24 cellular contexts compared by ENCODE assay signal in the genomic region with DNA sequence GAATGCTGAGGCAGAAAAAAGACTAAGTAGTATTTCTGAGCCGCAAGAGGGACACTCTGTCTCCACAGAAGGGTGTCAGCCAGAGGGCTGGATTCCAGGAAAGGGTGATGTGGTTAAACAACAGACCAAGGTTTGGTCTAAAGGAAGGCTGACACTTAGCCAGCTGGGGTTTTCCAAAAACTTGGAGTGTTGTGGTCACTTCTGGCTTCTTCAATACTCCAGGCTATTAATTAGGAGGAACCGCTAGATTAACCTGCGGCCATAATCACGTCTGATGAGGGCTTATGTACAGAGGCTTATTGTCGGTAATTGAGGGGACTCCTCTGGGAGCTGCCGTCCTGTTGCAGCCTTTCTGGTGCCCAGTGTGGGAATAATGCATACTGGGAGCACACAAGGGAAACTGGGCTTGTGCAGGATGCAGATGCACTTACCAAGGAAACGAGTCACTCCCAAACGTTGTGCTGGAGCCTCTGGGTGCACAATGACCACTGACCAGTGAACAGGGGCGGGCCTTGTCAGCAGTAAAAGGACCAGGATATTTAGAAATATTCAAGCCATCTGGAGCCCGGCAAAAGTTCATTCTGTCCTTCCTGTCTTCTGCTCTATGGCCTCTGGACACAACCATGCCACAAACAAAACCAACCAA.
DNase-seq lines count a peak whose midpoint lies in the region; ATAC-seq, FAIRE-seq and TF ChIP-seq lines count a peak whose summit lies in the region.
"Had no signal": no experiment of that assay in that cellular context is flagged by ENCODE, and none has a peak within 500 bp of the region (broad histone marks: within the 10 kb centered on the region; RNA-seq: fewer than 3 reads in every experiment).

No MANE protein-coding gene starts in this region.

- DNase-seq in A549 (ENCODE audit: low read depth in 1 of 2, low spot score in 1 of 2) (no peak), H4 (ENCODE audit: low spot score) (peak; percentile 45), astrocyte of the hippocampus (ENCODE audit: low read depth, low spot score) (peak; percentile 86), lung microvascular endothelial cell (ENCODE audit: low read depth in 2 of 2) (peak; percentile 8 to 27), natural killer cell (no peak)
- DNase-seq: activated CD4-positive, alpha-beta T cell treated with anti-CD3 and anti-CD28 coated beads, Interleukin-2, amount 10 ng/mL, durations not matched to agents 24 days and 14 days; activated CD8-positive, alpha-beta memory T cell treated with anti-CD3 and anti-CD28 coated beads, Interleukin-2, amount 50 U/mL, for 48 hours; activated gamma-delta T cell treated with Interleukin-2 at 50 U/mL for 16 hours; amniotic stem cell; CD4-positive, alpha-beta T cell; DMS53; effector memory CD8-positive, alpha-beta T cell; NCI-H146; NCI-H2227 treated with DMSO at 0.1 percent for 48 hours; T-cell had no signal

- H3K27ac ChIP-seq in A549: no peak overlapping the region
- H3K27ac ChIP-seq: RWPE1, suprapubic skin had no signal

- CTCF ChIA-PET in A549 (lab: Yijun Ruan, JAX): interaction anchor here (1.3 to 2.4 kb wide), 3 partner anchors 10 to 62 kb away, joined by 3 to 16 read pairs (median 7); no protein-coding TSS in a partner anchor

- H3K36me3 Mint-ChIP-seq in natural killer cell: no peaks in the 10 kb centered on the region
- H3K36me3 Mint-ChIP-seq: mesothelial cell of epicardium, T-cell had no signal

- no peaks in the 10 kb centered on the region for H3K4me1 Mint-ChIP-seq in natural killer cell
- H3K4me1 Mint-ChIP-seq: activated CD4-positive, alpha-beta T cell treated with anti-CD3 and anti-CD28 coated beads, Interleukin-2, amount 10 ng/mL, durations not matched to agents 24 days and 14 days; T-cell had no signal

- H3K4me2 ChIP-seq in A549: no peak overlapping the region

- H3K9me3 Mint-ChIP-seq in natural killer cell: no peaks in the 10 kb centered on the region
- H3K9me3 Mint-ChIP-seq: activated CD4-positive, alpha-beta T cell treated with anti-CD3 and anti-CD28 coated beads, Interleukin-2, amount 10 ng/mL, durations not matched to agents 24 days and 14 days; CD4-positive, alpha-beta T cell; effector memory CD8-positive, alpha-beta T cell; T-cell had no signal

- intact Hi-C loops in natural killer cell (cut with micrococcal nuclease): no loop called here

- ATAC-seq in A549 (peak; percentile 38 to 43; a peak in 3 of 6 replicates), HG03521 (IDR thresholded peaks at IDR 0.05; ENCODE audit: unreplicated experiment) (no peak), GM18873 (IDR thresholded peaks at IDR 0.05; ENCODE audit: low FRiP score, unreplicated experiment) (no peak), natural killer cell (no peak), GM21528 (IDR thresholded peaks at IDR 0.05; ENCODE audit: low FRiP score, unreplicated experiment) (no peak)
- ATAC-seq: effector memory CD8-positive, alpha-beta T cell; HCT116; HepG2; T-cell had no signal

- no peak for FAIRE-seq in A549 (lab: Jason Lieb, UNC)
- FAIRE-seq: HepG2, keratinocyte had no signal

- H3K27me3 Mint-ChIP-seq in natural killer cell (ENCODE audit: low read depth in 2 of 2): peaks cover 16 to 50% of the 10 kb centered on the region in 2 donors
- H3K27me3 Mint-ChIP-seq: activated CD4-positive, alpha-beta T cell treated with anti-CD3 and anti-CD28 coated beads, Interleukin-2, amount 10 ng/mL, durations not matched to agents 24 days and 14 days had no signal

- no peak for TF ChIP-seq POLR2A in A549 (IDR thresholded peaks at IDR 0.05; ENCODE audit: low read length)

- H3K27ac Mint-ChIP-seq in natural killer cell: no peak overlapping the region
- H3K27ac Mint-ChIP-seq: activated CD4-positive, alpha-beta T cell treated with anti-CD3 and anti-CD28 coated beads, Interleukin-2, amount 10 ng/mL, durations not matched to agents 24 days and 14 days; CD4-positive, alpha-beta T cell; effector memory CD8-positive, alpha-beta T cell; mesothelial cell of epicardium; T-cell had no signal

- no peak overlapping the region for H3K4me3 Mint-ChIP-seq in natural killer cell
- H3K4me3 Mint-ChIP-seq: activated CD4-positive, alpha-beta T cell treated with anti-CD3 and anti-CD28 coated beads, Interleukin-2, amount 10 ng/mL, durations not matched to agents 24 days and 14 days; CD4-positive, alpha-beta T cell; effector memory CD8-positive, alpha-beta T cell; mesothelial cell of epicardium; T-cell had no signal

- TF ChIP-seq CTCF in A549 (IDR thresholded peaks at IDR 0.05): no peak
- no peak for TF ChIP-seq CTCF in natural killer cell (IDR thresholded peaks at IDR 0.05)

- POLR2A ChIA-PET in A549 (lab: Yijun Ruan, JAX): no interaction called here

- no peak overlapping the region for H3K4me3 ChIP-seq in A549
- H3K4me3 ChIP-seq: suprapubic skin had no signal

- TF ChIP-seq EP300 in A549 (IDR thresholded peaks at IDR 0.05): no peak

- H3K4me1 ChIP-seq in A549: no peaks in the 10 kb centered on the region

- WGBS in A549 (ENCODE audit: missing lambda C conversion rate): 36% methylated on average over 10 of the region's 10 CpGs

- H3K9me3 ChIP-seq in A549: 0 out of 3 replicates have a peak, but pooled peaks cover 2% of the 10 kb centered on the region
- H3K9me3 ChIP-seq: suprapubic skin had no signal

- TF ChIP-seq RAD21 in A549 (conservative IDR thresholded peaks at IDR 0.05 in 1 of 2, IDR thresholded peaks at IDR 0.05 in 1 of 2): no peak

TF ChIP-seq in A549, 52 proteins besides CTCF, POLR2A, EP300 and RAD21:
- no peak for TF ChIP-seq MYC (IDR thresholded peaks at IDR 0.05; ENCODE audit: borderline replicate concordance, low read length)
- TF ChIP-seq POLR2AphosphoS2 (conservative IDR thresholded peaks at IDR 0.05; ENCODE audit: low read length): no peak
- TF ChIP-seq CHD2 (IDR thresholded peaks at IDR 0.05; ENCODE audit: low read length, partially characterized antibody): no peak
- no peak for TF ChIP-seq FOSL2 (IDR thresholded peaks at IDR 0.05)
- TF ChIP-seq FOSL2 (CRISPR knock-in tag; IDR thresholded peaks at IDR 0.05): no peak
- TF ChIP-seq HDAC2 (IDR thresholded peaks at IDR 0.05): no peak
- TF ChIP-seq FOXS1 (CRISPR knock-in tag; IDR thresholded peaks at IDR 0.05): no peak
- no peak for TF ChIP-seq JUN (IDR thresholded peaks at IDR 0.05)
- TF ChIP-seq, protein P1, sequence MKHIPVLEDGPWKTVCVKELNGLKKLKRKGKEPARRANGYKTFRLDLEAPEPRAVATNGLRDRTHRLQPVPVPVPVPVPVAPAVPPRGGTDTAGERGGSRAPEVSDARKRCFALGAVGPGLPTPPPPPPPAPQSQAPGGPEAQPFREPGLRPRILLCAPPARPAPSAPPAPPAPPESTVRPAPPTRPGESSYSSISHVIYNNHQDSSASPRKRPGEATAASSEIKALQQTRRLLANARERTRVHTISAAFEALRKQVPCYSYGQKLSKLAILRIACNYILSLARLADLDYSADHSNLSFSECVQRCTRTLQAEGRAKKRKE (CRISPR knock-in tag; IDR thresholded peaks at IDR 0.05; ENCODE audit: low read depth): no peak

Comparison
In these comparisons a context has a peak if more than half of its experiments do, and no peak if none do; other contexts are left out.
1. ATAC-seq: peak in A549 (2 of 2); none in HG03521 (single experiment), GM18873 (single experiment), natural killer cell (0 of 3) and GM21528 (single experiment).
2. DNase-seq: peak in H4 (single experiment), astrocyte of the hippocampus (single experiment) and lung microvascular endothelial cell (2 of 2); none in A549 (0 of 2) and natural killer cell (single experiment).